In the genomic region with DNA sequence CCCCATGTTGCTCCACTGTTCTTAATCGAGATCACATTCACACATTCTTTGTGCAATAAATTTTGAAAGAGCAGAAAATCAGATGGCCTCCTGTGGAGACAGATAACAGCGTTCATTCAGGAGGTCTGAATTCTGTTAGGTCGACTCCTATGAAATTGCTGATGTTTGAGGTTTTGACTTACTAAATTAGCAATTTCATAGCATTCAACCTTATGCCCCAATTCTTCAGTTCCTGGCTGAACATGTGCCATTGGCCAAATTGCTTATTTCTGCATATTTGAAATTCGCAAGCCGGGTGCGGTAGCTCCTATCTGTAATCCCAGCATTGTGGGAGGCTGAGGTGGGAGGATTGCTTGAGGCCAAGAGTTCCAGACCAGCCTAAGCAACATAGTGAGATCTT, we compare ENCODE assay signal across 30 cellular contexts. TPM values are rescaled to one million over a fixed set of nuclear protein-coding genes. Genes with fewer than 3 reads are reported as not detected.
"Had no signal": no experiment of that assay in that cellular context is flagged by ENCODE, and none has a peak within 500 bp of the region (broad histone marks: within the 10 kb centered on the region; RNA-seq: fewer than 3 reads in every experiment).

No MANE protein-coding gene starts in this region.

- H2AFZ ChIP-seq: neural progenitor cell had no signal

- FAIRE-seq: pancreas, urothelium cell line had no signal

- H3K4me1 ChIP-seq: pancreas, prostate gland, right atrium auricular region, spleen, testis, tibial artery, transverse colon, upper lobe of left lung had no signal

- ATAC-seq: naive thymus-derived CD4-positive, alpha-beta T cell; natural killer cell; pancreas; sciatic nerve; stimulated activated memory B cell treated with anti-CD40 and anti-IgM and Interleukin-4, amounts not matched to agents 10 μg/mL and 1 μg/mL and 100 μg/mL, for 72 hours; stimulated activated naive CD8-positive, alpha-beta T cell treated with anti-CD3 and anti-CD28 coated beads, Interleukin-15, amount 100 ng/mL, for 72 hours; stimulated activated naive CD8-positive, alpha-beta T cell treated with anti-CD3 and anti-CD28 coated beads, Interleukin-15, Interleukin-2, amounts not matched to agents 100 U/mL and 50 U/mL, for 24 hours had no signal

- DNase-seq: naive thymus-derived CD4-positive, alpha-beta T cell; natural killer cell; occipital lobe; pancreas; retina; stimulated activated CD4-positive, alpha-beta T cell treated with anti-CD3 and anti-CD28 coated beads, Interleukin-12 subunit alpha, Interleukin-12 subunit beta, amount 100 ng/mL, for 4 hours; stimulated activated CD4-positive, alpha-beta T cell treated with anti-CD3 and anti-CD28 coated beads, Interleukin-1b, Interleukin-23, amount 100 ng/mL, for 48 hours; stimulated activated CD4-positive, alpha-beta T cell treated with anti-CD3 and anti-CD28 coated beads, Interleukin-4, amount 100 ng/mL, for 1 hour; stimulated activated CD4-positive, alpha-beta T cell treated with anti-CD3 and anti-CD28 coated beads, Interleukin-4, amount 100 ng/mL, for 4 hours; stimulated activated CD8-positive, alpha-beta memory T cell treated with anti-CD3 and anti-CD28 coated beads, Interleukin-4, amount 100 ng/mL, for 48 hours; stimulated activated naive CD4-positive, alpha-beta T cell; stimulated activated naive CD8-positive, alpha-beta T cell treated with anti-CD3 and anti-CD28 coated beads, Interleukin-15, amount 100 ng/mL, for 72 hours; stimulated activated naive CD8-positive, alpha-beta T cell treated with anti-CD3 and anti-CD28 coated beads, Interleukin-15, Interleukin-2, amounts not matched to agents 100 U/mL and 50 U/mL, for 24 hours; substantia nigra; testis; tibial artery; transverse colon; upper lobe of left lung had no signal

- H3K27me3 ChIP-seq: neural progenitor cell, pancreas, right atrium auricular region, spleen, suprapubic skin, testis, tibial artery, transverse colon, upper lobe of left lung, vagina had no signal

- H3K9ac ChIP-seq: neural progenitor cell had no signal

- H3K4me2 ChIP-seq: neural progenitor cell, smooth muscle cell had no signal

- H3K4me3 ChIP-seq: neural progenitor cell, pancreas, prostate gland, right atrium auricular region, skin epidermis, smooth muscle cell, spleen, suprapubic skin, testis, tibial artery, transverse colon, upper lobe of left lung, vagina had no signal

- H3K27ac ChIP-seq: neural progenitor cell, pancreas, prostate gland, right atrium auricular region, skin epidermis, spleen, suprapubic skin, testis, tibial artery, transverse colon, upper lobe of left lung, vagina had no signal

- H3K36me3 ChIP-seq: neural progenitor cell, prostate gland, transverse colon had no signal

- H3K9me3 ChIP-seq: pancreas, prostate gland, right atrium auricular region, spleen, suprapubic skin, testis, tibial artery, transverse colon, upper lobe of left lung, vagina had no signal

RNA-seq across cellular contexts. Expression of gene C16orf74, which starts 22.1 kb away (rescaled TPM):
- polyA plus RNA-seq: neural cell had no signal
